Comparison of ENCODE assay signal across 8 cellular contexts in the genomic region with DNA sequence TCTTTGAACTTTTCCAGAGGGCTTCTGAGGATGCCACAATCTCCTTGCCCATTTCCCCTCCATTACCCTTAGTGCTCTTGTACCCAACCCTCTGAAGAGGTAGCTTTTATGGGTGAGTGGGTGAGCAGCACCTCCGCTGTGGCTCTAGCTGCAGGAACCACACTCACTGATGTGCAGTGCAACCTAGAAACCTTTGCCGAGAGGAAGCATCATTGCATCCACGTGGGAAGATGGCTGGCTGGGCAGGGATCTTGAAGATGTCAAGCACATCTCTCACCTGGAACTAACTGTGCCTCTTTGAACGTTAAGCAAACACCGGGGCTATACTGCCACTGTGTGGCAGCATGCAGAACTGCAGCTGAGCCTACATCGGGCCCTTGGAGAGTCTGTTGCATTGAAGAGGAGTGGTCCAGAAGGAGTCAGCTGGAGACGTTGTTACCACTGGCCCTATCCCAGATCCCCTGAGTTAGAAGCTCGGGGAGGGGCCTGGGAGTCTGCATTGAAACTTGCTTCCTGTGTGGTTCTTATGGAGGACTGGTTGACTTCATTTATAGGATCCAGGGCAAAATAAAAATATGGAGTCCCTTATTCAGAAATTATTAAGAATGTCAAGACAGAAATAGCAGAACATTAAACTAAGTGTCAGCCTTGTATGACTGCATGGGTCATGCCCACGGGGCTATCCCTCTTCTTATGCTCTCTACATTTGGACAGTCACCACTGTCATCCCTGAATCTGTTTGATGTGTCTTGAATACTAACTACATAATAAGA. TPM values are rescaled to one million over a fixed set of nuclear protein-coding genes. Genes with fewer than 3 reads are reported as not detected.
DNase-seq lines count a peak whose midpoint lies in the region; ATAC-seq, FAIRE-seq and TF ChIP-seq lines count a peak whose summit lies in the region.

No MANE protein-coding gene starts in this region.

- H3K4me2 ChIP-seq in A549, result no peak overlapping the region

- peak; percentile 75 to 91 for ATAC-seq in A549
- peak; percentile 79 for ATAC-seq in GM18511 (IDR thresholded peaks at IDR 0.05; ENCODE audit: unreplicated experiment)
- peak; percentile 58 for ATAC-seq in HG03139 (IDR thresholded peaks at IDR 0.05; ENCODE audit: unreplicated experiment)
- peak; percentile 85 for ATAC-seq in left colon

- POLR2A ChIA-PET in A549 (lab: Yijun Ruan, JAX), result no interaction called here

- peak; percentile 97 to 98 for TF ChIP-seq RAD21 in A549 (conservative IDR thresholded peaks at IDR 0.05 in 1 of 2, IDR thresholded peaks at IDR 0.05 in 1 of 2)

- intact Hi-C loops in left colon (cut with DNase I, micrococcal nuclease), result loop anchor here (2.0 to 5.0 kb wide), 2 partner anchors 144 to 150 kb away; no protein-coding TSS in a partner anchor

- no peak overlapping the region for H3K4me3 ChIP-seq in A549

- DNase-seq in A549 (ENCODE audit: low read depth in 1 of 2, low spot score in 1 of 2) (peak; percentile 68 to 72), NCI-H345 (lab: John Stamatoyannopoulos, UW) (peak; percentile 78), cerebellum (ENCODE audit: low spot score) (peak; percentile 79), left colon (peak in 1 of 2 donors; percentile 65)
- peak; percentile 54 for DNase-seq in activated CD4-positive, alpha-beta T cell treated with anti-CD3 and anti-CD28 coated beads for 1 hour
- DNase-seq in stimulated activated CD4-positive, alpha-beta T cell treated with anti-CD3 and anti-CD28 coated beads, Interleukin-4, amount 100 ng/mL, for 48 hours (ENCODE audit: low read depth in 2 of 2), result peak; percentile 43 to 52

- TF ChIP-seq EP300 in A549 (IDR thresholded peaks at IDR 0.05), result no peak

- H3K4me1 ChIP-seq in A549, result no peaks in the 10 kb centered on the region

- H3K27ac ChIP-seq in A549, result no peak overlapping the region

- H3K9me3 ChIP-seq in A549, result no peaks in the 10 kb centered on the region

- 13% methylated on average over 7 of the region's 9 CpGs for WGBS in A549 (ENCODE audit: missing lambda C conversion rate)

- no peak for TF ChIP-seq POLR2A in A549 (IDR thresholded peaks at IDR 0.05; ENCODE audit: low read length)

- TF ChIP-seq CTCF in A549 (IDR thresholded peaks at IDR 0.05), result peak; percentile 94

- CTCF ChIA-PET in A549 (lab: Yijun Ruan, JAX), result interaction anchor here (0.5 to 16.9 kb wide), 42 partner anchors 10 to 1089 kb away, joined by 3 to 402 read pairs (median 4); a partner anchor contains a TSS

- peak; percentile 23 for FAIRE-seq in A549 (lab: Jason Lieb, UNC)

TF ChIP-seq in A549, 52 proteins besides CTCF, POLR2A, EP300 and RAD21:
- TF ChIP-seq SMC3 (IDR thresholded peaks at IDR 0.05) (peak; percentile 94), ZNF302 (CRISPR knock-in tag; IDR thresholded peaks at IDR 0.05) (no peak)

RNA-seq across cellular contexts. Expression of a gene that starts 28.7 kb away (rescaled TPM):
- 0.97 and 1.5 TPM in 2 replicates for polyA plus RNA-seq in A549 (2011; rRNA removed)
- 1.5 and 1.9 TPM in 2 replicates for polyA plus RNA-seq in A549 (2012; cell fraction: cytosol; rRNA removed)
- 2.2 and 4.9 TPM in 2 replicates for polyA plus RNA-seq in A549 (2012; cell fraction: nucleus; rRNA removed)
- polyA plus RNA-seq in A549 (2017; fragmentation: RNase III; extraction: RNeasy Plus Mini Kit Qiagen cat#74134 plus additional on column Dnase treatment), result 0.20 to 0.46 TPM (median 0.23 TPM) in 3 replicates
- 1.7 and 3.4 TPM in 2 replicates for polyA minus RNA-seq in A549 (2011; rRNA and poly(A)+ RNA removed)
- 60.9 TPM for total RNA-seq in cerebellum
- 100 to 1,000 TPM in 1 of 2 donors, 10 to 100 TPM in 1; 40.0 to 135 TPM for total RNA-seq in left colon

RNA-seq across cellular contexts. Expression of a gene that starts 33.4 kb away (rescaled TPM):
- 34.9 and 36.1 TPM in 2 replicates for polyA plus RNA-seq in A549 (2011; rRNA removed)
- 69.5 and 87.5 TPM in 2 replicates for polyA plus RNA-seq in A549 (2012; cell fraction: cytosol; rRNA removed)
- 93.1 and 114 TPM in 2 replicates for polyA plus RNA-seq in A549 (2012; cell fraction: nucleus; rRNA removed)
- polyA plus RNA-seq in A549 (2017; fragmentation: RNase III; extraction: RNeasy Plus Mini Kit Qiagen cat#74134 plus additional on column Dnase treatment), result 21.1 to 27.0 TPM (median 26.1 TPM) in 3 replicates
- 37.5 and 38.6 TPM in 2 replicates for polyA minus RNA-seq in A549 (2011; rRNA and poly(A)+ RNA removed)
- total RNA-seq in cerebellum, result 101 TPM
- total RNA-seq in left colon, result 100 to 1,000 TPM; 120 to 143 TPM
